In the genomic region with DNA sequence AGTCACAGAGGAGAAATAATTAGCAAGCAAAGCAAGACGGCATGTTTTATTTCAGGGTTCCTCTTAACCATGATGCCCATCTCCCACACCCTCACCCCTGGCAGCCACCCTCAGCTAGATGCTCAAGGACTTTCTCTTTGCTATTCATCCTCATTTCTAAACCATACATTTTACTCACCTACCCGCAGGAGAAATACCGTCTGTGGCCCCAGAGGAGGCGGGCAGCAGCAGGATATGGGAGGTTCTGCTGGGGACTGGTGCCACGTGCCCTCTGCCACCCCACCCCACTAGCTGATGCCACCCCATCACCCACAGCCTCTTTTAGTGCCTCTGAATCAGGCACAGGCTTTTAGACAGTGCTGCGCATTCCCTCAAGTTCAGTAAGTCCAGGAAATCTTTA, we compare ENCODE assay signal across 11 cellular contexts.
DNase-seq lines count a peak whose midpoint lies in the region; ATAC-seq, FAIRE-seq and TF ChIP-seq lines count a peak whose summit lies in the region.
"Had no signal": no experiment of that assay in that cellular context is flagged by ENCODE, and none has a peak within 500 bp of the region (broad histone marks: within the 10 kb centered on the region; RNA-seq: fewer than 3 reads in every experiment).

No MANE protein-coding gene starts in this region.

- H2AFZ ChIP-seq in astrocyte (ENCODE audit: low read depth, low read length) = no peak overlapping the region
- no peak overlapping the region for H2AFZ ChIP-seq in trophoblast cell (ENCODE audit: insufficient read depth, low read length, poor library complexity)

- no peak overlapping the region for H2BK120ac ChIP-seq in trophoblast cell (ENCODE audit: insufficient read depth, low read length, poor library complexity)

- FAIRE-seq in astrocyte (lab: Jason Lieb, UNC) = no peak
- FAIRE-seq: GM12892 had no signal

- H3K79me1 ChIP-seq in trophoblast cell (ENCODE audit: low read length) = peaks cover 1% of the 10 kb centered on the region

- no peak overlapping the region for H4K8ac ChIP-seq in trophoblast cell (ENCODE audit: low read depth, low read length)

- H3K79me2 ChIP-seq in astrocyte (ENCODE audit: insufficient read depth, low read length) (no peaks in the 10 kb centered on the region), trophoblast cell (ENCODE audit: control insufficient read depth, insufficient read depth, low read length, poor library complexity) (no peaks in the 10 kb centered on the region)

- H3K9me3 ChIP-seq in CD8-positive, alpha-beta T cell (ENCODE audit: low read length) = no peaks in the 10 kb centered on the region
- H3K9me3 ChIP-seq in Panc1 (ENCODE audit: control insufficient read depth, insufficient read depth, low read depth, low read length) (no peaks in the 10 kb centered on the region), astrocyte (ENCODE audit: insufficient read depth, low read depth, low read length) (no peaks in the 10 kb centered on the region), trophoblast cell (ENCODE audit: insufficient read depth, low read depth, low read length) (no peaks in the 10 kb centered on the region), tibial artery (no peaks in the 10 kb centered on the region)
- H3K9me3 ChIP-seq: esophagus muscularis mucosa had no signal

- H3K4me3 ChIP-seq in CD8-positive, alpha-beta T cell (ENCODE audit: low read depth, low read length) = no peak overlapping the region
- no peak overlapping the region for H3K4me3 ChIP-seq in Panc1 (ENCODE audit: low read depth in 2 of 2, low read length in 2 of 2)
- H3K4me3 ChIP-seq in astrocyte (ENCODE audit: insufficient read depth, low read depth, low read length) = no peak overlapping the region
- no peak overlapping the region for H3K4me3 ChIP-seq in trophoblast cell (ENCODE audit: low read depth, low read length)
- no peak overlapping the region for H3K4me3 ChIP-seq in tibial artery
- H3K4me3 ChIP-seq: esophagus muscularis mucosa had no signal

- H3K27ac Mint-ChIP-seq in CD8-positive, alpha-beta T cell = peak overlapping the region; percentile 88
- H3K27ac Mint-ChIP-seq in astrocyte (ENCODE audit: unreplicated experiment) = peak overlapping the region; percentile 69

- peak overlapping the region; percentile 54 for H3K4me3 Mint-ChIP-seq in CD8-positive, alpha-beta T cell
- no peak overlapping the region for H3K4me3 Mint-ChIP-seq in astrocyte (ENCODE audit: unreplicated experiment)
- H3K4me3 Mint-ChIP-seq: nephron had no signal

- H3K36me3 Mint-ChIP-seq in CD8-positive, alpha-beta T cell = no peaks in the 10 kb centered on the region
- H3K36me3 Mint-ChIP-seq in astrocyte (ENCODE audit: low read depth, unreplicated experiment) = no peaks in the 10 kb centered on the region

- no peak overlapping the region for H4K12ac ChIP-seq in trophoblast cell (ENCODE audit: low read depth, low read length)

- no peaks in the 10 kb centered on the region for H3K9me3 Mint-ChIP-seq in CD8-positive, alpha-beta T cell
- no peaks in the 10 kb centered on the region for H3K9me3 Mint-ChIP-seq in astrocyte (ENCODE audit: unreplicated experiment)
- H3K9me3 Mint-ChIP-seq: nephron had no signal

- H3K27me3 ChIP-seq in CD8-positive, alpha-beta T cell (ENCODE audit: insufficient read depth, low read length) = no peaks in the 10 kb centered on the region
- H3K27me3 ChIP-seq in Panc1 (ENCODE audit: control insufficient read depth, insufficient read depth, low read length) = no peaks in the 10 kb centered on the region
- H3K27me3 ChIP-seq in astrocyte (ENCODE audit: insufficient read depth, low read length) = no peaks in the 10 kb centered on the region
- H3K27me3 ChIP-seq in trophoblast cell (ENCODE audit: insufficient read depth, low read length) = no peaks in the 10 kb centered on the region
- no peaks in the 10 kb centered on the region for H3K27me3 ChIP-seq in tibial artery
- H3K27me3 ChIP-seq: esophagus muscularis mucosa had no signal

- no peak overlapping the region for H3K23ac ChIP-seq in trophoblast cell (ENCODE audit: low read length)

- no peaks in the 10 kb centered on the region for H3K36me3 ChIP-seq in CD8-positive, alpha-beta T cell (ENCODE audit: insufficient read depth, low read length)
- H3K36me3 ChIP-seq in Panc1 (ENCODE audit: control insufficient read depth, insufficient read depth, low read length) = no peaks in the 10 kb centered on the region
- H3K36me3 ChIP-seq in astrocyte (ENCODE audit: insufficient read depth, low read length) = no peaks in the 10 kb centered on the region
- no peaks in the 10 kb centered on the region for H3K36me3 ChIP-seq in trophoblast cell (ENCODE audit: control insufficient read depth in 1 of 2, insufficient read depth in 2 of 2, low read length in 2 of 2)
- H3K36me3 ChIP-seq in tibial artery = no peaks in the 10 kb centered on the region
- H3K36me3 ChIP-seq: esophagus muscularis mucosa had no signal

- H2BK5ac ChIP-seq in trophoblast cell (ENCODE audit: low read depth, low read length, poor library complexity) = no peak overlapping the region

- H2AK5ac ChIP-seq in trophoblast cell (ENCODE audit: low read length) = no peak overlapping the region

- H3K14ac ChIP-seq in trophoblast cell (ENCODE audit: low read length) = no peak overlapping the region

- H4K91ac ChIP-seq in trophoblast cell (ENCODE audit: low read depth, low read length) = peak overlapping the region; percentile 57

- H3K4me2 ChIP-seq in astrocyte (ENCODE audit: low read length) = no peak overlapping the region
- no peak overlapping the region for H3K4me2 ChIP-seq in trophoblast cell (ENCODE audit: low read length)

- H3K9ac ChIP-seq in astrocyte (ENCODE audit: low read length) (no peak overlapping the region), trophoblast cell (ENCODE audit: low read length) (no peak overlapping the region)

- H3K4me1 ChIP-seq in CD8-positive, alpha-beta T cell (ENCODE audit: insufficient read depth, low read length) = peaks cover 29% of the 10 kb centered on the region
- H3K4me1 ChIP-seq in Panc1 (ENCODE audit: control insufficient read depth, insufficient read depth, low read length) (peaks cover 19% of the 10 kb centered on the region), astrocyte (ENCODE audit: insufficient read depth, low read length) (peaks cover 45% of the 10 kb centered on the region), trophoblast cell (ENCODE audit: control insufficient read depth in 1 of 2, insufficient read depth in 2 of 2, low read length in 2 of 2) (peaks cover under 1 to 6% of the 10 kb centered on the region in 2 experiments), tibial artery (peaks cover 0 to 9% (median 6%) of the 10 kb centered on the region in 4 donors)

- DNase-seq in CD8-positive, alpha-beta T cell = peak in 1 of 7 experiments; percentile 37
- DNase-seq in Panc1 (ENCODE audit: low read depth, low spot score) = no peak
- DNase-seq in astrocyte (ENCODE audit: low read depth) = no peak
- no peak for DNase-seq in trophoblast cell
- no peak for DNase-seq in NCI-H2107 (lab: John Stamatoyannopoulos, UW)
- DNase-seq in tibial artery = no peak
- DNase-seq: NCI-H1694 treated with DMSO at 0.1 percent for 48 hours had no signal

- no peaks in the 10 kb centered on the region for H4K20me1 ChIP-seq in astrocyte (ENCODE audit: insufficient read depth, low read length)

- H2BK12ac ChIP-seq in trophoblast cell (ENCODE audit: low read length) = no peak overlapping the region

- H3K27me3 Mint-ChIP-seq in CD8-positive, alpha-beta T cell (ENCODE audit: low read depth) = no peaks in the 10 kb centered on the region
- peaks cover 4% of the 10 kb centered on the region for H3K27me3 Mint-ChIP-seq in astrocyte (ENCODE audit: low read depth, unreplicated experiment)

- WGBS in trophoblast cell (ENCODE audit: extremely low coverage, insufficient coverage, insufficient read length) = no CpG with 5 or more reads among the region's 6 CpGs

- intact Hi-C loops in CD8-positive, alpha-beta T cell (cut with DNase I, micrococcal nuclease) = loop anchor here in 1 of 2 experiments (1.0 kb wide), 2 partner anchors 8 to 12 kb away; no protein-coding TSS in a partner anchor
- intact Hi-C loops in Panc1 (cut with micrococcal nuclease; ENCODE audit: unreplicated experiment) (no loop called here), tibial artery (cut with DNase I; ENCODE audit: low total_unique reads) (no loop called here)

- POLR2A ChIA-PET in CD8-positive, alpha-beta T cell (lab: Charles Lee) = interaction anchor here (0.7 to 4.4 kb wide), 9 partner anchors 9 to 60 kb away, joined by 3 to 24 read pairs (median 4); no protein-coding TSS in a partner anchor
- POLR2A ChIA-PET in Panc1 (lab: Charles Lee) = no interaction called here

- no peak overlapping the region for H3K18ac ChIP-seq in trophoblast cell (ENCODE audit: low read length)

- peaks cover 56% of the 10 kb centered on the region for H3K4me1 Mint-ChIP-seq in CD8-positive, alpha-beta T cell (ENCODE audit: low read depth)
- peaks cover 41% of the 10 kb centered on the region for H3K4me1 Mint-ChIP-seq in astrocyte (ENCODE audit: low read depth, unreplicated experiment)

- no peak overlapping the region for H3K27ac ChIP-seq in CD8-positive, alpha-beta T cell (ENCODE audit: low read depth, low read length)
- peak overlapping the region; percentile 91 for H3K27ac ChIP-seq in Panc1 (ENCODE audit: low read length)
- no peak overlapping the region for H3K27ac ChIP-seq in astrocyte (ENCODE audit: low read depth, low read length)
- no peak overlapping the region for H3K27ac ChIP-seq in trophoblast cell (ENCODE audit: low read depth, low read length)
- H3K27ac ChIP-seq in tibial artery = no peak overlapping the region

- H3K4ac ChIP-seq in trophoblast cell (ENCODE audit: low read depth, low read length) = no peak overlapping the region

- CTCF ChIA-PET in CD8-positive, alpha-beta T cell (lab: Charles Lee) = interaction anchor here (0.7 to 3.1 kb wide), 7 partner anchors 9 to 1113 kb away, joined by 3 to 14 read pairs (median 5); no protein-coding TSS in a partner anchor
- CTCF ChIA-PET in Panc1 (lab: Charles Lee) = no interaction called here

- TF ChIP-seq CTCF in CD8-positive, alpha-beta T cell (IDR thresholded peaks at IDR 0.05) = no peak
- TF ChIP-seq CTCF in Panc1 (IDR thresholded peaks at IDR 0.05) (no peak), astrocyte (IDR thresholded peaks at IDR 0.05; ENCODE audit: insufficient read depth, low read depth, low read length) (no peak), tibial artery (IDR thresholded peaks at IDR 0.05) (no peak)

- in situ Hi-C loops in Panc1 (cut with HindIII; ENCODE audit: low pct_unique_long_range_greater_than_20kb, low sequenced_read_pairs) = no loop called here

- BruUV-seq in Panc1 (replicated peaks; lab: Mats Ljungman, UMichigan) = no TSS peak

- ATAC-seq in CD8-positive, alpha-beta T cell = peak; percentile 63
- ATAC-seq in Panc1 (no peak), HG03565 (IDR thresholded peaks at IDR 0.05; ENCODE audit: unreplicated experiment) (no peak)
